In the genomic region with DNA sequence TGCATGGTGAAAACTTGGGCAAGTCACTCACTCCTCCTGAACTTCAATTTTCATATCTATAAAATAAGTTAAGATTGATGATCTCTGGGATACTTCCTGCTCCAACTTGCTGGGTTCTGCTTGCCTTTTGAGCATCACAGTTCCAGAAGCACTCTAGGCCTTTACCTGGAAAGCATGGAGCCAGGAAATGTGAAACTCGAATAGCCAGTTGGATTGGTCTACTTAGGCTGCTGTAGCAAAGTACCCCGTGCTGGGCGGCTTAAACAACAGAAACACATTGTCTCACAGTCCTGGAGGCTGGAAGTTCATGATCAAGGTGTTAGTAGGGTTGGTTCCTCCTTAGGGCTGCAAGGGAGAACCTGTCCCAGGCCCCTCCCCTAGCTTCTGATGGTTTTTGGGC, we compare ENCODE assay signal across 18 cellular contexts.
DNase-seq lines count a peak whose midpoint lies in the region; ATAC-seq and TF ChIP-seq lines count a peak whose summit lies in the region.
"Had no signal": no experiment of that assay in that cellular context is flagged by ENCODE, and none has a peak within 500 bp of the region (broad histone marks: within the 10 kb centered on the region; RNA-seq: fewer than 3 reads in every experiment).

No MANE protein-coding gene starts in this region.

- H3K36me3 ChIP-seq in heart left ventricle (no peaks in the 10 kb centered on the region), suprapubic skin (no peaks in the 10 kb centered on the region), Caco-2 (ENCODE audit: control insufficient read depth, insufficient read depth, low read length) (no peaks in the 10 kb centered on the region)
- H3K36me3 ChIP-seq in CD8-positive, alpha-beta T cell (ENCODE audit: insufficient read depth, low read length), result no peaks in the 10 kb centered on the region

- no TSS peak for BruUV-seq in Caco-2 (replicated peaks; lab: Mats Ljungman, UMichigan)

- no peak overlapping the region for H3K27ac Mint-ChIP-seq in stimulated activated effector memory CD8-positive, alpha-beta T cell treated with anti-CD3 and anti-CD28 coated beads, Interleukin-12 subunit alpha, Interleukin-12 subunit beta, amount 100 ng/mL, for 72 hours
- H3K27ac Mint-ChIP-seq in CD8-positive, alpha-beta T cell, result no peak overlapping the region
- H3K27ac Mint-ChIP-seq in Caco-2 (ENCODE audit: unreplicated experiment), result no peak overlapping the region
- H3K27ac Mint-ChIP-seq: CD4-positive, alpha-beta T cell; H9 had no signal

- H3K4me1 Mint-ChIP-seq in stimulated activated effector memory CD8-positive, alpha-beta T cell treated with anti-CD3 and anti-CD28 coated beads, Interleukin-12 subunit alpha, Interleukin-12 subunit beta, amount 100 ng/mL, for 72 hours, result no peaks in the 10 kb centered on the region
- peaks cover 3% of the 10 kb centered on the region for H3K4me1 Mint-ChIP-seq in CD8-positive, alpha-beta T cell (ENCODE audit: low read depth)
- H3K4me1 Mint-ChIP-seq in Caco-2 (ENCODE audit: low read depth, unreplicated experiment), result peaks cover 8% of the 10 kb centered on the region

- no peaks in the 10 kb centered on the region for H3K36me3 Mint-ChIP-seq in stimulated activated effector memory CD8-positive, alpha-beta T cell treated with anti-CD3 and anti-CD28 coated beads, Interleukin-12 subunit alpha, Interleukin-12 subunit beta, amount 100 ng/mL, for 72 hours
- no peaks in the 10 kb centered on the region for H3K36me3 Mint-ChIP-seq in CD8-positive, alpha-beta T cell
- H3K36me3 Mint-ChIP-seq in Caco-2 (ENCODE audit: insufficient read depth, unreplicated experiment), result no peaks in the 10 kb centered on the region

- ATAC-seq in Right ventricle myocardium inferior (no peak), heart left ventricle (no peak)
- no peak for ATAC-seq in stimulated activated effector memory CD8-positive, alpha-beta T cell treated with anti-CD3 and anti-CD28 coated beads, Interleukin-12 subunit alpha, Interleukin-12 subunit beta, amount 100 ng/mL, for 72 hours
- no peak for ATAC-seq in CD8-positive, alpha-beta T cell
- ATAC-seq: K562 had no signal

- 88 to 97% (median 93%) methylated on average over 3 of the region's 3 CpGs for WGBS in heart left ventricle, 4 donors
- 56% methylated on average over 3 of the region's 3 CpGs for WGBS in suprapubic skin

- intact Hi-C loops in Right ventricle myocardium inferior (cut with DNase I), result no loop called here
- intact Hi-C loops in heart left ventricle (cut with DNase I), result loop anchor here in 1 of 10 donors (5.0 kb wide), 1 partner anchor 52 kb away; no protein-coding TSS in a partner anchor
- intact Hi-C loops in CD8-positive, alpha-beta T cell (cut with DNase I, micrococcal nuclease), result no loop called here
- intact Hi-C loops in Caco-2 (cut with micrococcal nuclease; ENCODE audit: unreplicated experiment), result no loop called here

- no peak overlapping the region for H3K4me3 ChIP-seq in heart left ventricle
- no peak overlapping the region for H3K4me3 ChIP-seq in LNCaP clone FGC (ENCODE audit: low read depth, low read length)
- H3K4me3 ChIP-seq in epithelial cell of esophagus (ENCODE audit: low read length), result no peak overlapping the region
- no peak overlapping the region for H3K4me3 ChIP-seq in suprapubic skin
- no peak overlapping the region for H3K4me3 ChIP-seq in CD8-positive, alpha-beta T cell (ENCODE audit: low read depth, low read length)
- H3K4me3 ChIP-seq in Caco-2 (ENCODE audit: low read depth, low read length), result no peak overlapping the region
- H3K4me3 ChIP-seq: K562 had no signal

- DNase-seq in Right ventricle myocardium inferior (ENCODE audit: missing footprints) (peak; percentile 35), heart left ventricle (no peak), LNCaP clone FGC (ENCODE audit: low read depth) (peak; percentile 45), epithelial cell of esophagus (ENCODE audit: low read depth) (peak; percentile 58), suprapubic skin (ENCODE audit: low spot score in 2 of 2) (no peak), Caco-2 (no peak)
- no peak for DNase-seq in stimulated activated effector memory CD8-positive, alpha-beta T cell treated with anti-CD3 and anti-CD28 coated beads, Interleukin-12 subunit alpha, Interleukin-12 subunit beta, amount 100 ng/mL, for 72 hours (ENCODE audit: low spot score in 2 of 2)
- no peak for DNase-seq in CD8-positive, alpha-beta T cell
- DNase-seq: ACHN; AML-193; CD4-positive, alpha-beta T cell; DMS 273 treated with DMSO at 0.1 percent for 48 hours; DMS79; GF-D8; GOT3; H9 had no signal

- POLR2A ChIA-PET in CD8-positive, alpha-beta T cell (lab: Charles Lee), result no interaction called here
- POLR2A ChIA-PET in Caco-2 (lab: Charles Lee), result no interaction called here

- no peaks in the 10 kb centered on the region for H3K27me3 Mint-ChIP-seq in CD8-positive, alpha-beta T cell (ENCODE audit: low read depth)
- H3K27me3 Mint-ChIP-seq in Caco-2 (ENCODE audit: insufficient read depth, unreplicated experiment), result peaks cover 3% of the 10 kb centered on the region
- H3K27me3 Mint-ChIP-seq: CD4-positive, alpha-beta T cell had no signal

- CTCF ChIA-PET in CD8-positive, alpha-beta T cell (lab: Charles Lee), result no interaction called here
- CTCF ChIA-PET in Caco-2 (lab: Charles Lee), result no interaction called here

- H3K4me3 Mint-ChIP-seq in stimulated activated effector memory CD8-positive, alpha-beta T cell treated with anti-CD3 and anti-CD28 coated beads, Interleukin-12 subunit alpha, Interleukin-12 subunit beta, amount 100 ng/mL, for 72 hours, result no peak overlapping the region
- H3K4me3 Mint-ChIP-seq in CD8-positive, alpha-beta T cell, result no peak overlapping the region
- H3K4me3 Mint-ChIP-seq in Caco-2 (ENCODE audit: unreplicated experiment), result no peak overlapping the region
- H3K4me3 Mint-ChIP-seq: CD4-positive, alpha-beta T cell; H9 had no signal

- H3K27ac ChIP-seq in heart left ventricle (no peak overlapping the region), suprapubic skin (peak overlapping the region; percentile 62)
- H3K27ac ChIP-seq in CD8-positive, alpha-beta T cell (ENCODE audit: low read depth, low read length), result no peak overlapping the region
- H3K27ac ChIP-seq: C4-2B had no signal

- no peak for TF ChIP-seq POLR2A in heart left ventricle (IDR thresholded peaks at IDR 0.05)
- no peak for TF ChIP-seq POLR2A in suprapubic skin (IDR thresholded peaks at IDR 0.05)

- TF ChIP-seq CTCF in heart left ventricle (IDR thresholded peaks at IDR 0.05) (no peak), LNCaP clone FGC (IDR thresholded peaks at IDR 0.05; ENCODE audit: control insufficient read depth, extremely low read depth, insufficient read depth) (no peak), epithelial cell of esophagus (IDR thresholded peaks at IDR 0.05; ENCODE audit: insufficient read depth, low read depth, low read length, missing control alignments) (no peak), suprapubic skin (IDR thresholded peaks at IDR 0.05) (no peak), Caco-2 (IDR thresholded peaks at IDR 0.05; ENCODE audit: insufficient read depth in 1 of 2, low read depth in 1 of 2, low read length in 1 of 2, severe bottlenecking in 1 of 2, unreplicated experiment in 1 of 2) (no peak)
- no peak for TF ChIP-seq CTCF in CD8-positive, alpha-beta T cell (IDR thresholded peaks at IDR 0.05)

- H3K9me3 Mint-ChIP-seq in stimulated activated effector memory CD8-positive, alpha-beta T cell treated with anti-CD3 and anti-CD28 coated beads, Interleukin-12 subunit alpha, Interleukin-12 subunit beta, amount 100 ng/mL, for 72 hours, result no peaks in the 10 kb centered on the region
- no peaks in the 10 kb centered on the region for H3K9me3 Mint-ChIP-seq in CD8-positive, alpha-beta T cell
- no peaks in the 10 kb centered on the region for H3K9me3 Mint-ChIP-seq in Caco-2 (ENCODE audit: unreplicated experiment)
- H3K9me3 Mint-ChIP-seq: CD4-positive, alpha-beta T cell; H9 had no signal

- TF ChIP-seq EP300 in suprapubic skin (IDR thresholded peaks at IDR 0.05), result no peak

- H3K27me3 ChIP-seq in heart left ventricle (no peaks in the 10 kb centered on the region), suprapubic skin (no peaks in the 10 kb centered on the region), Caco-2 (replicated peaks; ENCODE audit: control insufficient read depth, insufficient read depth, low read length) (no peaks in the 10 kb centered on the region)
- H3K27me3 ChIP-seq in CD8-positive, alpha-beta T cell (ENCODE audit: insufficient read depth, low read length), result no peaks in the 10 kb centered on the region

- no peaks in the 10 kb centered on the region for H3K9me3 ChIP-seq in heart left ventricle
- no peaks in the 10 kb centered on the region for H3K9me3 ChIP-seq in suprapubic skin
- no peaks in the 10 kb centered on the region for H3K9me3 ChIP-seq in CD8-positive, alpha-beta T cell (ENCODE audit: low read length)
- H3K9me3 ChIP-seq in Caco-2, result no peaks in the 10 kb centered on the region

- peaks cover 7 to 46% (median 27%) of the 10 kb centered on the region in 12 donors for H3K4me1 ChIP-seq in heart left ventricle
- H3K4me1 ChIP-seq in suprapubic skin, result peaks cover 52% of the 10 kb centered on the region
- H3K4me1 ChIP-seq in CD8-positive, alpha-beta T cell (ENCODE audit: insufficient read depth, low read length), result no peaks in the 10 kb centered on the region
- H3K4me1 ChIP-seq in Caco-2, result peaks cover 14% of the 10 kb centered on the region

Comparison
In these comparisons a context has a peak if more than half of its experiments do, and no peak if none do; other contexts are left out.
1. DNase-seq: peak in Right ventricle myocardium inferior (single experiment), LNCaP clone FGC (single experiment) and epithelial cell of esophagus (single experiment); none in heart left ventricle (0 of 5), suprapubic skin (0 of 2), stimulated activated effector memory CD8-positive, alpha-beta T cell treated with anti-CD3 and anti-CD28 coated beads, Interleukin-12 subunit alpha, Interleukin-12 subunit beta, amount 100 ng/mL, for 72 hours (0 of 2), CD8-positive, alpha-beta T cell (0 of 7) and Caco-2 (0 of 2).